In genomic region chr14:53384073-53384472, GRCh38 we compare ENCODE assay signal across 29 cellular contexts.
"Had no signal": no experiment of that assay in that cellular context is flagged by ENCODE, and none has a peak within 500 bp of the region (broad histone marks: within the 10 kb centered on the region; RNA-seq: fewer than 3 reads in every experiment).

No MANE protein-coding gene starts in this region.

- H3K27ac ChIP-seq: brain microvascular endothelial cell, gastrocnemius medialis, prostate gland, stomach, upper lobe of right lung had no signal

- H3K4me3 ChIP-seq: gastrocnemius medialis, ovary, prostate gland, smooth muscle cell, stomach, tibial artery, upper lobe of right lung had no signal

- H3K27me3 ChIP-seq: brain microvascular endothelial cell, gastrocnemius medialis, ovary, stomach, tibial artery, upper lobe of right lung had no signal

- H3K4me3 Mint-ChIP-seq: activated CD4-positive, alpha-beta memory T cell treated with anti-CD3 and anti-CD28 coated beads, Interleukin-2, amount 10 ng/mL, durations not matched to agents 7 days and 5 days; activated CD4-positive, alpha-beta T cell treated with anti-CD3 and anti-CD28 coated beads, Interleukin-2, amount 10 ng/mL, durations not matched to agents 7 days and 5 days; activated naive CD4-positive, alpha-beta T cell treated with anti-CD3 and anti-CD28 coated beads, Interleukin-2, amount 10 ng/mL, durations not matched to agents 7 days and 5 days; activated naive CD8-positive, alpha-beta T cell treated with anti-CD3 and anti-CD28 coated beads, Interleukin-2, amount 10 ng/mL, durations not matched to agents 7 days and 5 days; activated T-cell treated with anti-CD3 and anti-CD28 coated beads, Interleukin-2, amount 50 U/mL, for 24 hours; endodermal cell; mesothelial cell of epicardium; naive B cell; nephron progenitor cell; stimulated activated memory B cell treated with anti-CD40 and anti-IgM and Interleukin-4, amounts not matched to agents 10 μg/mL and 1 μg/mL and 100 μg/mL, for 72 hours had no signal

- H3K4me1 Mint-ChIP-seq: activated CD4-positive, alpha-beta T cell treated with anti-CD3 and anti-CD28 coated beads, Interleukin-2, amount 10 ng/mL, durations not matched to agents 7 days and 5 days; activated naive CD4-positive, alpha-beta T cell treated with anti-CD3 and anti-CD28 coated beads, Interleukin-2, amount 10 ng/mL, durations not matched to agents 7 days and 5 days; activated naive CD8-positive, alpha-beta T cell treated with anti-CD3 and anti-CD28 coated beads, Interleukin-2, amount 10 ng/mL, durations not matched to agents 7 days and 5 days; mesothelial cell of epicardium; naive B cell; nephron progenitor cell; stimulated activated memory B cell treated with anti-CD40 and anti-IgM and Interleukin-4, amounts not matched to agents 10 μg/mL and 1 μg/mL and 100 μg/mL, for 72 hours had no signal

- H3K4me2 ChIP-seq: smooth muscle cell had no signal

- ATAC-seq: gastrocnemius medialis; left cardiac atrium; left ventricle myocardium superior; stimulated activated memory B cell treated with anti-CD40 and anti-IgM and Interleukin-4, amounts not matched to agents 10 μg/mL and 1 μg/mL and 100 μg/mL, for 72 hours; upper lobe of right lung had no signal

- H3K9me3 Mint-ChIP-seq: activated CD4-positive, alpha-beta memory T cell treated with anti-CD3 and anti-CD28 coated beads, Interleukin-2, amount 10 ng/mL, durations not matched to agents 7 days and 5 days; activated CD4-positive, alpha-beta T cell treated with anti-CD3 and anti-CD28 coated beads, Interleukin-2, amount 10 ng/mL, durations not matched to agents 7 days and 5 days; activated naive CD4-positive, alpha-beta T cell treated with anti-CD3 and anti-CD28 coated beads, Interleukin-2, amount 10 ng/mL, durations not matched to agents 7 days and 5 days; activated T-cell treated with anti-CD3 and anti-CD28 coated beads, Interleukin-2, amount 50 U/mL, for 24 hours; endodermal cell; mesothelial cell of epicardium; naive B cell; nephron progenitor cell; stimulated activated memory B cell treated with anti-CD40 and anti-IgM and Interleukin-4, amounts not matched to agents 10 μg/mL and 1 μg/mL and 100 μg/mL, for 72 hours had no signal

- H3K27ac Mint-ChIP-seq: activated CD4-positive, alpha-beta memory T cell treated with anti-CD3 and anti-CD28 coated beads, Interleukin-2, amount 10 ng/mL, durations not matched to agents 7 days and 5 days; activated CD4-positive, alpha-beta T cell treated with anti-CD3 and anti-CD28 coated beads, Interleukin-2, amount 10 ng/mL, durations not matched to agents 7 days and 5 days; activated naive CD4-positive, alpha-beta T cell treated with anti-CD3 and anti-CD28 coated beads, Interleukin-2, amount 10 ng/mL, durations not matched to agents 7 days and 5 days; activated naive CD8-positive, alpha-beta T cell treated with anti-CD3 and anti-CD28 coated beads, Interleukin-2, amount 10 ng/mL, durations not matched to agents 7 days and 5 days; activated T-cell treated with anti-CD3 and anti-CD28 coated beads, Interleukin-2, amount 50 U/mL, for 24 hours; endodermal cell; mesothelial cell of epicardium; nephron progenitor cell; stimulated activated memory B cell treated with anti-CD40 and anti-IgM and Interleukin-4, amounts not matched to agents 10 μg/mL and 1 μg/mL and 100 μg/mL, for 72 hours had no signal

- H3K36me3 ChIP-seq: brain microvascular endothelial cell, gastrocnemius medialis, ovary, prostate gland, stomach, tibial artery, upper lobe of right lung had no signal

- H3K9me3 ChIP-seq: gastrocnemius medialis, ovary, prostate gland, stomach, tibial artery, upper lobe of right lung had no signal

- H3K4me1 ChIP-seq: gastrocnemius medialis, prostate gland, stomach, upper lobe of right lung had no signal

- DNase-seq: activated CD4-positive, alpha-beta memory T cell treated with anti-CD3 and anti-CD28 coated beads, Interleukin-2, amount 10 ng/mL, durations not matched to agents 7 days and 5 days; activated CD4-positive, alpha-beta T cell treated with anti-CD3 and anti-CD28 coated beads for 1 hour; activated CD4-positive, alpha-beta T cell treated with anti-CD3 and anti-CD28 coated beads, Interleukin-2, amount 10 ng/mL, durations not matched to agents 7 days and 5 days; activated CD8-positive, alpha-beta memory T cell treated with anti-CD3 and anti-CD28 coated beads, Interleukin-2, amount 50 U/mL, for 48 hours; activated gamma-delta T cell; activated naive CD4-positive, alpha-beta T cell treated with anti-CD3 and anti-CD28 coated beads, Interleukin-2, amount 10 ng/mL, durations not matched to agents 7 days and 5 days; activated naive CD8-positive, alpha-beta T cell treated with anti-CD3 and anti-CD28 coated beads, Interleukin-2, amount 10 ng/mL, durations not matched to agents 7 days and 5 days; activated T-cell treated with anti-CD3 and anti-CD28 coated beads, Interleukin-2, amount 50 U/mL, for 24 hours; brain microvascular endothelial cell; central memory CD4-positive, alpha-beta T cell; endodermal cell; gastrocnemius medialis; glutamatergic neuron; left cardiac atrium; left ventricle myocardium superior; naive B cell; nephron progenitor cell; ovary; stimulated activated CD4-positive, alpha-beta T cell treated with anti-CD3 and anti-CD28 coated beads, Interleukin-1b, Interleukin-23, amount 100 ng/mL, for 48 hours; stimulated activated CD4-positive, alpha-beta T cell treated with anti-CD3 and anti-CD28 coated beads, Interleukin-4, amount 100 ng/mL, for 4 hours; stimulated activated CD8-positive, alpha-beta memory T cell treated with anti-CD3 and anti-CD28 coated beads, Interleukin-4, amount 100 ng/mL, for 48 hours; stomach; T-helper 2 cell; tibial artery; upper lobe of right lung had no signal

- H3K36me3 Mint-ChIP-seq: activated naive CD4-positive, alpha-beta T cell treated with anti-CD3 and anti-CD28 coated beads, Interleukin-2, amount 10 ng/mL, durations not matched to agents 7 days and 5 days; activated naive CD8-positive, alpha-beta T cell treated with anti-CD3 and anti-CD28 coated beads, Interleukin-2, amount 10 ng/mL, durations not matched to agents 7 days and 5 days; mesothelial cell of epicardium; naive B cell; stimulated activated memory B cell treated with anti-CD40 and anti-IgM and Interleukin-4, amounts not matched to agents 10 μg/mL and 1 μg/mL and 100 μg/mL, for 72 hours had no signal

- H3K27me3 Mint-ChIP-seq: activated CD4-positive, alpha-beta T cell treated with anti-CD3 and anti-CD28 coated beads, Interleukin-2, amount 10 ng/mL, durations not matched to agents 7 days and 5 days; activated naive CD4-positive, alpha-beta T cell treated with anti-CD3 and anti-CD28 coated beads, Interleukin-2, amount 10 ng/mL, durations not matched to agents 7 days and 5 days; activated naive CD8-positive, alpha-beta T cell treated with anti-CD3 and anti-CD28 coated beads, Interleukin-2, amount 10 ng/mL, durations not matched to agents 7 days and 5 days; naive B cell; stimulated activated memory B cell treated with anti-CD40 and anti-IgM and Interleukin-4, amounts not matched to agents 10 μg/mL and 1 μg/mL and 100 μg/mL, for 72 hours had no signal
